Comparison of ENCODE assay signal across 16 cellular contexts in the genomic region with DNA sequence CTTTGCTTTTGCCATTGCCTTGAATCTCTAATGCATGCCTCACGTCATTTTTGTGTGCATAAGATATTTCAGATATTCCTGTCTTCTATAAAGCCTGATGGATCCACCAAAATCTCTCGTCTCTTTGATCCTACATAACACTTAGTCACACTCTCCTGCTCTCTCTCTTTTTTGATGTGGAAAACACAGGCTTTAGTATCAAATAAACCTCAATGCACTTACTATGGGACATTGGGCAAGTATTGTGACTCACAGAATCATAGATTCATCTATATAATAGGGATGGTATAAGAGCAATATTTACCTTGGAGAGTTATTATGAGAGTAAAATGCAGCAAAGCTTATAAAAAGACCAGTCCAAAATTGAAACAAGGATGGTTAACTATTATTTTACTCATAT. TPM values are rescaled to one million over a fixed set of nuclear protein-coding genes. Genes with fewer than 3 reads are reported as not detected.
DNase-seq lines count a peak whose midpoint lies in the region; ATAC-seq and TF ChIP-seq lines count a peak whose summit lies in the region.
"Had no signal": no experiment of that assay in that cellular context is flagged by ENCODE, and none has a peak within 500 bp of the region (broad histone marks: within the 10 kb centered on the region; RNA-seq: fewer than 3 reads in every experiment).

No MANE protein-coding gene starts in this region.

- POLR2A ChIA-PET in PC-3 (lab: Charles Lee; ENCODE audit: unreplicated experiment), result interaction anchor here (0.7 kb wide), 1 partner anchor 47 kb away, joined by 6 read pairs; no protein-coding TSS in a partner anchor
- POLR2A ChIA-PET in activated CD8-positive, alpha-beta T cell treated with anti-CD3 and anti-CD28 coated beads for 36 hours (lab: Charles Lee), result no interaction called here
- POLR2A ChIA-PET in T-cell (lab: Charles Lee), result no interaction called here

- intact Hi-C loops in PC-3 (cut with micrococcal nuclease), result no loop called here
- intact Hi-C loops in activated CD8-positive, alpha-beta T cell treated with anti-CD3 and anti-CD28 coated beads for 36 hours (cut with micrococcal nuclease), result no loop called here

- H3F3A ChIP-seq in GM23248 (ENCODE audit: insufficient read depth), result peaks cover 13% of the 10 kb centered on the region; the same call in 1 of the 2 replicates
- H3F3A ChIP-seq in PC-3 (ENCODE audit: low read length, unreplicated experiment), result no peaks in the 10 kb centered on the region

- H3K9ac ChIP-seq in GM23248 (no peak overlapping the region), PC-3 (ENCODE audit: low read length) (no peak overlapping the region)

- H2AFZ ChIP-seq in GM23248 (no peak overlapping the region), PC-3 (ENCODE audit: low read length) (0 out of 2 replicates have a peak overlapping the region, but pooled peaks have one; percentile 4)

- no TSS peak for BruUV-seq in PC-3 (replicated peaks; lab: Mats Ljungman, UMichigan)

- H3K79me2 ChIP-seq in GM23248 (ENCODE audit: insufficient read depth), result no peaks in the 10 kb centered on the region
- H3K79me2 ChIP-seq in PC-3 (ENCODE audit: low read length), result no peaks in the 10 kb centered on the region

- H3K4me3 ChIP-seq in GM23248 (no peak overlapping the region), PC-3 (ENCODE audit: low read length) (no peak overlapping the region), foreskin fibroblast (ENCODE audit: low read depth in 1 of 2, low read length in 2 of 2) (no peak overlapping the region)

- ATAC-seq in PC-3 (peak; percentile 53), T-cell (replicated peaks in 1 of 4) (no peak)
- no peak for ATAC-seq in activated CD8-positive, alpha-beta T cell treated with anti-CD3 and anti-CD28 coated beads for 36 hours

- CTCF ChIA-PET in PC-3 (lab: Charles Lee), result no interaction called here
- CTCF ChIA-PET in activated CD8-positive, alpha-beta T cell treated with anti-CD3 and anti-CD28 coated beads for 36 hours (lab: Charles Lee), result no interaction called here
- CTCF ChIA-PET in T-cell (lab: Charles Lee), result no interaction called here

- H3K27me3 ChIP-seq in GM23248 (replicated peaks; ENCODE audit: insufficient read depth), result no peaks in the 10 kb centered on the region
- H3K27me3 ChIP-seq in PC-3 (ENCODE audit: low read length), result no peaks in the 10 kb centered on the region
- H3K27me3 ChIP-seq: BE2C had no signal

- no peaks in the 10 kb centered on the region for H4K20me1 ChIP-seq in GM23248 (ENCODE audit: insufficient read depth)
- H4K20me1 ChIP-seq in PC-3 (ENCODE audit: low read length), result no peaks in the 10 kb centered on the region

- no peaks in the 10 kb centered on the region for H3K4me1 Mint-ChIP-seq in activated CD8-positive, alpha-beta T cell treated with anti-CD3 and anti-CD28 coated beads for 36 hours (ENCODE audit: low read depth)
- no peaks in the 10 kb centered on the region for H3K4me1 Mint-ChIP-seq in T-cell
- H3K4me1 Mint-ChIP-seq: CD4-positive, CD25-positive, alpha-beta regulatory T cell; CD8-positive, alpha-beta memory T cell; H9 had no signal

- 97 to 99% methylated on average over 2 of the region's 2 CpGs for WGBS in GM23248 (ENCODE audit: low coverage in 1 of 2, low lambda C conversion rate in 2 of 2, missing lambda C conversion rate in 2 of 2), 2 experiments

- peaks cover 35% of the 10 kb centered on the region for H3K4me1 ChIP-seq in GM23248 (ENCODE audit: insufficient read depth)
- peaks cover 27% of the 10 kb centered on the region for H3K4me1 ChIP-seq in PC-3 (ENCODE audit: insufficient read depth, low read length)
- H3K4me1 ChIP-seq: BE2C had no signal

- H3K9me3 Mint-ChIP-seq in activated CD8-positive, alpha-beta T cell treated with anti-CD3 and anti-CD28 coated beads for 36 hours, result no peaks in the 10 kb centered on the region
- peaks cover 0 to 5% (median 0%) of the 10 kb centered on the region in 3 donors for H3K9me3 Mint-ChIP-seq in T-cell
- H3K9me3 Mint-ChIP-seq: H9, IgD-negative memory B cell had no signal

- H3K27me3 Mint-ChIP-seq in activated CD8-positive, alpha-beta T cell treated with anti-CD3 and anti-CD28 coated beads for 36 hours, result no peaks in the 10 kb centered on the region
- no peaks in the 10 kb centered on the region for H3K27me3 Mint-ChIP-seq in T-cell
- H3K27me3 Mint-ChIP-seq: CD4-positive, CD25-positive, alpha-beta regulatory T cell; IgD-negative memory B cell had no signal

- H3K36me3 Mint-ChIP-seq in activated CD8-positive, alpha-beta T cell treated with anti-CD3 and anti-CD28 coated beads for 36 hours (ENCODE audit: low read depth), result no peaks in the 10 kb centered on the region
- H3K36me3 Mint-ChIP-seq in T-cell, result no peaks in the 10 kb centered on the region
- H3K36me3 Mint-ChIP-seq: CD4-positive, CD25-positive, alpha-beta regulatory T cell; CD8-positive, alpha-beta memory T cell; IgD-negative memory B cell had no signal

- H3K9me2 ChIP-seq in GM23248 (ENCODE audit: insufficient read depth) (no peaks in the 10 kb centered on the region), PC-3 (replicated peaks; ENCODE audit: low read length) (no peaks in the 10 kb centered on the region)

- TF ChIP-seq CTCF in PC-3 (conservative IDR thresholded peaks at IDR 0.05; ENCODE audit: low read depth, low read length) (no peak), foreskin fibroblast (IDR thresholded peaks at IDR 0.05; ENCODE audit: low read depth, low read length) (no peak)
- TF ChIP-seq CTCF in activated CD8-positive, alpha-beta T cell treated with anti-CD3 and anti-CD28 coated beads for 36 hours (IDR thresholded peaks at IDR 0.05), result no peak

- no peaks in the 10 kb centered on the region for H3K36me3 ChIP-seq in GM23248 (ENCODE audit: low read depth)
- H3K36me3 ChIP-seq in PC-3 (ENCODE audit: low read depth, low read length), result no peaks in the 10 kb centered on the region
- H3K36me3 ChIP-seq: BE2C had no signal

- H3K4me2 ChIP-seq in GM23248 (ENCODE audit: unreplicated experiment), result no peak overlapping the region
- H3K4me2 ChIP-seq in PC-3 (ENCODE audit: low read length), result no peak overlapping the region

- in situ Hi-C loops in GM23248 (cut with MboI), result no loop called here

- H3K27ac Mint-ChIP-seq in activated CD8-positive, alpha-beta T cell treated with anti-CD3 and anti-CD28 coated beads for 36 hours, result no peak overlapping the region
- H3K27ac Mint-ChIP-seq in T-cell, result no peak overlapping the region
- H3K27ac Mint-ChIP-seq: CD4-positive, CD25-positive, alpha-beta regulatory T cell; CD8-positive, alpha-beta memory T cell; H9; IgD-negative memory B cell had no signal

- H3K27ac ChIP-seq in GM23248 (peak overlapping the region; percentile 51), PC-3 (ENCODE audit: low read length) (no peak overlapping the region)

- DNase-seq in GM23248, result no peak
- peak; percentile 75 for DNase-seq in PC-3
- peak; percentile 24 to 48 for DNase-seq in foreskin fibroblast
- no peak for DNase-seq in activated CD8-positive, alpha-beta T cell treated with anti-CD3 and anti-CD28 coated beads for 36 hours
- DNase-seq in NCI-H146 treated with DMSO at 0.1 percent for 48 hours (lab: John Stamatoyannopoulos, UW; ENCODE audit: unreplicated experiment), result no peak
- no peak for DNase-seq in T-cell
- DNase-seq: ACHN; BE2C; C1 segment of cervical spinal cord; CD4-positive, CD25-positive, alpha-beta regulatory T cell; CD8-positive, alpha-beta memory T cell; COR-L47; GDM1; H9; KBM-7 had no signal

- no peaks in the 10 kb centered on the region for H3K9me3 ChIP-seq in GM23248 (ENCODE audit: low read depth)
- H3K9me3 ChIP-seq in PC-3 (ENCODE audit: low read length), result no peaks in the 10 kb centered on the region
- H3K9me3 ChIP-seq: BE2C had no signal

- H3K4me3 Mint-ChIP-seq in activated CD8-positive, alpha-beta T cell treated with anti-CD3 and anti-CD28 coated beads for 36 hours, result no peak overlapping the region
- no peak overlapping the region for H3K4me3 Mint-ChIP-seq in T-cell
- H3K4me3 Mint-ChIP-seq: CD4-positive, CD25-positive, alpha-beta regulatory T cell; CD8-positive, alpha-beta memory T cell; H9; IgD-negative memory B cell had no signal

RNA-seq across cellular contexts. Expression of a gene that starts 39.1 kb away (rescaled TPM):
- total RNA-seq in GM23248 (2014; rRNA removed; shearing (Covaris generic)), result 505 and 558 TPM in 2 replicates
- polyA plus RNA-seq in GM23248 (2016; fragmentation: Nextera tagmentation; extraction: Ambion mirVana), result 747 and 748 TPM in 2 replicates
- total RNA-seq in PC-3 (2014; rRNA removed) (1,187 and 1,592 TPM in 2 replicates), T-cell (1 to 10 TPM in 1 of 5 donors, under 1 TPM in 2, not detected in 2; 0.59 to 2.4 (median 0.76) TPM)
- total RNA-seq in activated CD8-positive, alpha-beta T cell treated with anti-CD3 and anti-CD28 coated beads for 36 hours, result not detected
- total RNA-seq: CD4-positive, CD25-positive, alpha-beta regulatory T cell; CD8-positive, alpha-beta memory T cell had no signal
- polyA plus RNA-seq: CD4-positive, CD25-positive, alpha-beta regulatory T cell; CD8-positive, alpha-beta memory T cell; IgD-negative memory B cell had no signal

Comparison
In these comparisons a context has a peak if more than half of its experiments do, and no peak if none do; other contexts are left out.
1. DNase-seq: peak in PC-3 (single experiment) and foreskin fibroblast (2 of 2); none in GM23248 (single experiment), activated CD8-positive, alpha-beta T cell treated with anti-CD3 and anti-CD28 coated beads for 36 hours (single experiment), NCI-H146 treated with DMSO at 0.1 percent for 48 hours (single experiment) and T-cell (0 of 34).
2. RNA of a gene that starts 39.1 kb away (total RNA-seq): 1,187 to 1,592 TPM in PC-3 and 505 to 558 TPM in GM23248; 0.59 to 2.4 TPM in T-cell and not detected in activated CD8-positive, alpha-beta T cell treated with anti-CD3 and anti-CD28 coated beads for 36 hours; every median in the first group is over 100 times any median in the second.